ENCODE assay signal across 29 cellular contexts in genomic region chr4:39533541-39533940, GRCh38.
"Had no signal": no experiment of that assay in that cellular context is flagged by ENCODE, and none has a peak within 500 bp of the region (broad histone marks: within the 10 kb centered on the region; RNA-seq: fewer than 3 reads in every experiment).

No MANE protein-coding gene starts in this region.

- H3K36me3 ChIP-seq: colonic mucosa had no signal

- H3K27ac ChIP-seq: colonic mucosa, coronary artery, dorsolateral prefrontal cortex, epithelial cell of prostate, esophagus muscularis mucosa, esophagus squamous epithelium, foreskin keratinocyte, gastrocnemius medialis, gastroesophageal sphincter, heart left ventricle, heart right ventricle, hepatocyte had no signal

- H3K27ac Mint-ChIP-seq: dendritic cell treated with granulocyte-macrophage colony-stimulating factor and Interleukin-4, amounts not matched to agents 40 ng/mL and 50 ng/mL, for 4 days had no signal

- H3K27me3 ChIP-seq: colonic mucosa, dorsolateral prefrontal cortex, esophagus muscularis mucosa, esophagus squamous epithelium, foreskin keratinocyte, gastrocnemius medialis, gastroesophageal sphincter, heart left ventricle, heart right ventricle, hepatocyte had no signal

- FAIRE-seq: colon, endometrium, endothelial cell of umbilical vein, frontal cortex had no signal

- H2AFZ ChIP-seq: hepatocyte had no signal

- DNase-seq: colonic mucosa; cortex of kidney; dermis blood vessel endothelial cell; dorsolateral prefrontal cortex; effector CD4-positive, alpha-beta T cell; effector CD8-positive, alpha-beta T cell; effector memory CD4-positive, alpha-beta T cell; effector memory CD8-positive, alpha-beta T cell; erythroblast; esophagus squamous epithelium; foreskin fibroblast; foreskin keratinocyte; foreskin melanocyte; gastrocnemius medialis; glutamatergic neuron; head of caudate nucleus; heart left ventricle; heart right ventricle had no signal

- ATAC-seq: effector memory CD8-positive, alpha-beta T cell; esophagus mucosa; foreskin keratinocyte; gastrocnemius medialis; gastroesophageal sphincter; heart left ventricle; heart right ventricle had no signal

- H3K4me3 ChIP-seq: colonic mucosa, coronary artery, dorsolateral prefrontal cortex, esophagus muscularis mucosa, esophagus squamous epithelium, gastrocnemius medialis, gastroesophageal sphincter, heart left ventricle, heart right ventricle, hepatocyte had no signal

- H3K9me3 ChIP-seq: colonic mucosa, esophagus muscularis mucosa, gastrocnemius medialis, gastroesophageal sphincter had no signal

- H3K27me3 Mint-ChIP-seq: dendritic cell treated with granulocyte-macrophage colony-stimulating factor and Interleukin-4, amounts not matched to agents 40 ng/mL and 50 ng/mL, for 4 days; effector memory CD8-positive, alpha-beta T cell had no signal

- H3K4me2 ChIP-seq: hepatocyte had no signal

- H3K4me1 ChIP-seq: foreskin keratinocyte had no signal

- H3K4me3 Mint-ChIP-seq: dendritic cell treated with granulocyte-macrophage colony-stimulating factor and Interleukin-4, amounts not matched to agents 40 ng/mL and 50 ng/mL, for 4 days; effector memory CD8-positive, alpha-beta T cell had no signal
